Comparison of ENCODE assay signal across 19 cellular contexts in the genomic region with DNA sequence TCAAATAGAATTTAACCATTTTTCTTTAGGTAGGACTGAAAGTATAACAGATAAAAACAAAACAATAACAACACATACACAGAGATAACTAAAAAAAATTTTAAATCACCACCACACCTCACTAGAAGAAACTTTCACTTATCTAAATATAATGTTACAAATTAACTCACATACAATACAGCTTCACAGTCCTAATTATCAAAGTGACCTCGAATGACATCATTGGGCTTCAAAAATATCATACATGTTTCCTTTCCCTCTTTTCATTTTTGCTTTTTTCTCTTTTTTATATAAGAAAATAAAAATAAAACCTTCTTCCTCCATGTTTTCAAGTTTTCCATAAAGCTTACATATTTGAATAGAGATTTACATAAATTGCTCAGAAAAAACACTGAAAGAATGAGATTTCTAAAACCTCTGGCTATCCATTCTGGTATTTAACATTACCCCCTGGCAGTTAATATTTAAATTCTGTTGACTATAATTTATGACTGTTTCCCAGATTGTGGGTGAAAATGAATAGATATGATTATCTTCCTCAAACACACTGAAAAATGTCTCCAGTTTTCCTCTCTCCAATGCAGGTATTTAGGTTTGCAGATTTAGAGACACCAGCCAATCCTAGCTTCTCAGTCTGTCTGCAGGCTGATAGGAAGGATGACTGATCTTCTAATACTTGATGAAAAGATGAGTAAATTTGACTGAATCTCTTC.
"Had no signal": no experiment of that assay in that cellular context is flagged by ENCODE, and none has a peak within 500 bp of the region (broad histone marks: within the 10 kb centered on the region; RNA-seq: fewer than 3 reads in every experiment).

No MANE protein-coding gene starts in this region.

- H3K9me3 Mint-ChIP-seq: immature natural killer cell; naive thymus-derived CD4-positive, alpha-beta T cell had no signal

- H3K27me3 Mint-ChIP-seq: naive thymus-derived CD4-positive, alpha-beta T cell had no signal

- H3K4me3 Mint-ChIP-seq: immature natural killer cell; naive thymus-derived CD4-positive, alpha-beta T cell had no signal

- DNase-seq: colonic mucosa; dermis blood vessel endothelial cell; esophagus squamous epithelium; foreskin fibroblast; immature natural killer cell; left cardiac atrium; left ventricle myocardium inferior; mesenchymal stem cell; naive thymus-derived CD4-positive, alpha-beta T cell; posterior cingulate gyrus; small intestine; stimulated activated CD4-positive, alpha-beta T cell treated with anti-CD3 and anti-CD28 coated beads, Interleukin-2, amount 100 ng/mL, for 48 hours; stimulated activated naive CD4-positive, alpha-beta T cell treated with Interleukin-2 at 50 U/mL for 16 hours; uterus had no signal

- H3K9me3 ChIP-seq: colonic mucosa, esophagus squamous epithelium, gastroesophageal sphincter, left ventricle myocardium inferior, neutrophil, right atrium auricular region, uterus had no signal

- H3K27me3 ChIP-seq: colonic mucosa, esophagus squamous epithelium, gastroesophageal sphincter, neutrophil, right atrium auricular region, uterus had no signal

- FAIRE-seq: keratinocyte, small intestine had no signal

- H3K27ac Mint-ChIP-seq: immature natural killer cell; naive thymus-derived CD4-positive, alpha-beta T cell had no signal

- ATAC-seq: gastroesophageal sphincter; left cardiac atrium; naive thymus-derived CD4-positive, alpha-beta T cell had no signal

- H3K4me1 ChIP-seq: gastroesophageal sphincter, uterus had no signal

- H3K36me3 ChIP-seq: colonic mucosa, esophagus squamous epithelium, gastroesophageal sphincter, left ventricle myocardium inferior, right atrium auricular region, uterus had no signal

- H3K4me3 ChIP-seq: colonic mucosa, esophagus squamous epithelium, gastroesophageal sphincter, left ventricle myocardium inferior, lung, right atrium auricular region, uterus had no signal

- H3K36me3 Mint-ChIP-seq: immature natural killer cell had no signal

- H3K27ac ChIP-seq: colonic mucosa, esophagus squamous epithelium, gastroesophageal sphincter, left ventricle myocardium inferior, neutrophil, right atrium auricular region, uterus had no signal
